In genomic region chr22:21736948-21737347, GRCh38 we compare ENCODE assay signal across 18 cellular contexts. TPM values are rescaled to one million over a fixed set of nuclear protein-coding genes. Genes with fewer than 3 reads are reported as not detected.
DNase-seq lines count a peak whose midpoint lies in the region; ATAC-seq and TF ChIP-seq lines count a peak whose summit lies in the region.
"Had no signal": no experiment of that assay in that cellular context is flagged by ENCODE, and none has a peak within 500 bp of the region (broad histone marks: within the 10 kb centered on the region; RNA-seq: fewer than 3 reads in every experiment).

No MANE protein-coding gene starts in this region.

- H3K36me3 Mint-ChIP-seq in natural killer cell (no peaks in the 10 kb centered on the region), T-helper 17 cell (ENCODE audit: low read depth) (peaks cover 2% of the 10 kb centered on the region)
- no peaks in the 10 kb centered on the region for H3K36me3 Mint-ChIP-seq in natural killer cell treated with Interleukin-12 subunit alpha and Interleukin-12 subunit beta and Interleukin-15 and Interleukin-18, amount 100 ng/mL, for 72 hours
- peaks cover 0 to 1% (median 0%) of the 10 kb centered on the region in 3 donors for H3K36me3 Mint-ChIP-seq in naive thymus-derived CD8-positive, alpha-beta T cell
- H3K36me3 Mint-ChIP-seq: CD8-positive, alpha-beta T cell had no signal

- H3K27ac Mint-ChIP-seq in natural killer cell (peak overlapping the region; percentile 89 to 95), T-helper 17 cell (no peak overlapping the region)
- peak overlapping the region in 1 of 2 donors; percentile 38 for H3K27ac Mint-ChIP-seq in natural killer cell treated with Interleukin-12 subunit alpha and Interleukin-12 subunit beta and Interleukin-15 and Interleukin-18, amount 100 ng/mL, for 72 hours
- H3K27ac Mint-ChIP-seq in naive thymus-derived CD8-positive, alpha-beta T cell = no peak overlapping the region
- H3K27ac Mint-ChIP-seq: CD8-positive, alpha-beta T cell had no signal

- POLR2A ChIA-PET in naive thymus-derived CD8-positive, alpha-beta T cell (lab: Charles Lee) = interaction anchor here (0.6 kb wide), 1 partner anchor 53 kb away, joined by 3 read pairs; no protein-coding TSS in a partner anchor

- H3K27me3 Mint-ChIP-seq in natural killer cell (ENCODE audit: low read depth in 2 of 2) = no peaks in the 10 kb centered on the region
- H3K27me3 Mint-ChIP-seq in natural killer cell treated with Interleukin-12 subunit alpha and Interleukin-12 subunit beta and Interleukin-15 and Interleukin-18, amount 100 ng/mL, for 72 hours = no peaks in the 10 kb centered on the region
- no peaks in the 10 kb centered on the region for H3K27me3 Mint-ChIP-seq in T-helper 17 cell
- no peaks in the 10 kb centered on the region for H3K27me3 Mint-ChIP-seq in naive thymus-derived CD8-positive, alpha-beta T cell

- DNase-seq in natural killer cell (no peak), T-helper 17 cell (no peak), COLO829 (ENCODE audit: low spot score) (no peak)
- DNase-seq in natural killer cell treated with Interleukin-12 subunit alpha and Interleukin-12 subunit beta and Interleukin-15 and Interleukin-18, amount 100 ng/mL, for 72 hours (ENCODE audit: low spot score) = no peak
- no peak for DNase-seq in naive thymus-derived CD8-positive, alpha-beta T cell
- DNase-seq in activated effector memory CD4-positive, alpha-beta T cell treated with anti-CD3 and anti-CD28 coated beads, Interleukin-2, amount 50 U/mL, for 16 hours = no peak
- DNase-seq: BE2C; CD8-positive, alpha-beta T cell; GDM1; GOT3; HCEC 1CT; NCI-H1092 treated with DMSO at 0.1 percent for 48 hours; NCI-H146; NCI-H2029; NCI-H226; NCI-H524 had no signal

- peak overlapping the region; percentile 40 for H3K4me3 Mint-ChIP-seq in natural killer cell
- H3K4me3 Mint-ChIP-seq in natural killer cell treated with Interleukin-12 subunit alpha and Interleukin-12 subunit beta and Interleukin-15 and Interleukin-18, amount 100 ng/mL, for 72 hours = no peak overlapping the region
- H3K4me3 Mint-ChIP-seq in T-helper 17 cell = peak overlapping the region; percentile 2
- peak overlapping the region in 9 of 10 donors; percentile 24 to 92 (median 62) for H3K4me3 Mint-ChIP-seq in naive thymus-derived CD8-positive, alpha-beta T cell

- no peak for TF ChIP-seq CTCF in natural killer cell (IDR thresholded peaks at IDR 0.05)

- H3K4me1 Mint-ChIP-seq in natural killer cell (peaks cover 54 to 64% of the 10 kb centered on the region in 2 donors), T-helper 17 cell (peaks cover 11% of the 10 kb centered on the region)
- H3K4me1 Mint-ChIP-seq in natural killer cell treated with Interleukin-12 subunit alpha and Interleukin-12 subunit beta and Interleukin-15 and Interleukin-18, amount 100 ng/mL, for 72 hours (ENCODE audit: low read depth in 2 of 2) = peaks cover 46 to 51% of the 10 kb centered on the region in 2 donors
- H3K4me1 Mint-ChIP-seq in naive thymus-derived CD8-positive, alpha-beta T cell = peaks cover 6 to 33% (median 14%) of the 10 kb centered on the region in 4 donors

- H3K9me3 ChIP-seq in T-helper 17 cell (ENCODE audit: control insufficient read depth, low read length, poor library complexity, severe bottlenecking) = no peaks in the 10 kb centered on the region

- H3K9me3 Mint-ChIP-seq in natural killer cell = no peaks in the 10 kb centered on the region
- H3K9me3 Mint-ChIP-seq in natural killer cell treated with Interleukin-12 subunit alpha and Interleukin-12 subunit beta and Interleukin-15 and Interleukin-18, amount 100 ng/mL, for 72 hours = no peaks in the 10 kb centered on the region
- no peaks in the 10 kb centered on the region for H3K9me3 Mint-ChIP-seq in naive thymus-derived CD8-positive, alpha-beta T cell
- H3K9me3 Mint-ChIP-seq: CD8-positive, alpha-beta T cell had no signal

- intact Hi-C loops in natural killer cell (cut with micrococcal nuclease) = no loop called here

- ATAC-seq in natural killer cell = no peak
- no peak for ATAC-seq in natural killer cell treated with Interleukin-12 subunit alpha and Interleukin-12 subunit beta and Interleukin-15 and Interleukin-18, amount 100 ng/mL, for 72 hours
- no peak for ATAC-seq in T-helper 17 cell
- no peak for ATAC-seq in naive thymus-derived CD8-positive, alpha-beta T cell
- ATAC-seq in HG03460 (IDR thresholded peaks at IDR 0.05; ENCODE audit: unreplicated experiment) = no peak
- ATAC-seq: CD8-positive, alpha-beta T cell; Right ventricle myocardium inferior had no signal

RNA-seq across cellular contexts. Expression of gene YPEL1, which starts 1.4 kb away (rescaled TPM):
- total RNA-seq in natural killer cell (10 to 100 TPM; 59.9 to 86.3 (median 68.8) TPM), T-helper 17 cell (1 to 10 TPM; 3.5 to 4.6 TPM)
- total RNA-seq in natural killer cell treated with Interleukin-12 subunit alpha and Interleukin-12 subunit beta and Interleukin-15 and Interleukin-18, amount 100 ng/mL, for 72 hours = 10 to 100 TPM; 14.2 to 19.0 TPM
- total RNA-seq in naive thymus-derived CD8-positive, alpha-beta T cell = 1 to 10 TPM; 5.3 to 6.7 TPM
- polyA plus RNA-seq in naive thymus-derived CD8-positive, alpha-beta T cell = 10 to 100 TPM in 1 of 3 donors, 1 to 10 TPM in 2; 1.8 to 15.3 (median 3.3) TPM

Comparison
In these comparisons a context has a peak if more than half of its experiments do, and no peak if none do; other contexts are left out.
1. H3K27ac Mint-ChIP-seq: peak in natural killer cell (2 of 2); none in T-helper 17 cell (single experiment) and naive thymus-derived CD8-positive, alpha-beta T cell (0 of 10).